8 cellular contexts compared by ENCODE assay signal in the genomic region with DNA sequence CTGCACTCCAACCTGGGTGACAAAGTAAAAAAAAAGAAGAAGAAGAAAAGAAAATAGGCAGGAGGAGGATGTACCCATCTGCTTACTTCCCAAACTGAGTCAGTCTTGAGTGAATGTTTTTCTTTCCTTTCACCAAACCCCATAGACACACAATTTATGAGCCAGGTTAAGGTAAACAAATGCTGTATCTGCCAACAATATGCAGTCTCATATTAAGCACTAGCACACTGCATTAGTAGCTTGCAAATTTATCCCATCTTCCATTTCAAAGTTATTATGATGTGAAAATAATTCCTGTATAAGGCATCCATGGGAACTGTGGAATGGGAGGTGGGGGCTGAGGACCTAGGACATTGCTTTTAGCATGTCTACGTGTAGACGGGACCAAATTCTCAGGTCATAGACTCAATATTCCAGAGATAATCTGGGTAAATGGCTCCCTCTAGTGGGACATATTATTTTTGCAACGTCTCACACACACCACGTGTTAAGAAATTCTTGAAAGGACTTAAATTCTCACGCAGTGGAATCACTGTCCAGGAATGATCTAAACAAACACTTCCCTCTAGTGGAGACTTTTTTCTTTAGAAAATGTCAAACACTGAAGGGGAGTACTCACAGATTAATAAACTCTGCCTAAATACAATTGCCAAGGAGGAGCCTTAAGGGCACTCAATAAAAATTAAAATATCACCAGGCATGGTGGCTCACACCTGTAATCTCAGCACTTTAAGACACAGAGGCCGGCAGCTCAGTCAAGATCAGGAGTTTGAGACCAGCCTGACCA. TPM values are rescaled to one million over a fixed set of nuclear protein-coding genes. Genes with fewer than 3 reads are reported as not detected.
A peak's percentile ranks its signal among the peaks of the same experiment; 100 is the strongest.
DNase-seq lines count a peak whose midpoint lies in the region; ATAC-seq and TF ChIP-seq lines count a peak whose summit lies in the region.

No MANE protein-coding gene starts in this region.

- no peak overlapping the region for H3K4me3 ChIP-seq in esophagus muscularis mucosa

- H3K9me3 ChIP-seq in esophagus muscularis mucosa = peaks cover 0 to 13% (median 6%) of the 10 kb centered on the region in 4 donors

- peaks cover 0 to 19% (median 5%) of the 10 kb centered on the region in 3 donors for H3K36me3 Mint-ChIP-seq in naive thymus-derived CD8-positive, alpha-beta T cell

- H3K27ac ChIP-seq in VCaP (no peak overlapping the region), esophagus muscularis mucosa (replicated peaks in 1 of 4) (no peak overlapping the region)

- peaks cover 17 to 54% (median 31%) of the 10 kb centered on the region in 5 donors for H3K27me3 Mint-ChIP-seq in naive thymus-derived CD8-positive, alpha-beta T cell

- intact Hi-C loops in esophagus muscularis mucosa (cut with DNase I) = loop anchor here (2.0 kb wide), 1 partner anchor 431 kb away; no protein-coding TSS in a partner anchor

- WGBS in esophagus muscularis mucosa = 5% methylated on average over 6 of the region's 6 CpGs

- no peak for TF ChIP-seq POLR2A in esophagus muscularis mucosa (IDR thresholded peaks at IDR 0.05; ENCODE audit: low read depth)

- H3K4me3 Mint-ChIP-seq in naive thymus-derived CD8-positive, alpha-beta T cell = no peak overlapping the region

- peaks cover 0 to 8% (median 4%) of the 10 kb centered on the region in 4 donors for H3K4me1 ChIP-seq in esophagus muscularis mucosa

- POLR2A ChIA-PET in naive thymus-derived CD8-positive, alpha-beta T cell (lab: Charles Lee) = no interaction called here

- peaks cover 12 to 33% (median 19%) of the 10 kb centered on the region in 9 donors for H3K9me3 Mint-ChIP-seq in naive thymus-derived CD8-positive, alpha-beta T cell

- DNase-seq in EH (ENCODE audit: low read depth) (peak; percentile 93), NCI-H226 (peak; percentile 85), esophagus muscularis mucosa (ENCODE audit: extremely low spot score) (no peak), cortex of kidney (lab: John Stamatoyannopoulos, UW) (no peak)
- peak in 9 of 10 donors; percentile 13 to 79 (median 58) for DNase-seq in naive thymus-derived CD8-positive, alpha-beta T cell

- H3K36me3 ChIP-seq in esophagus muscularis mucosa = no peaks in the 10 kb centered on the region

- H3K27ac Mint-ChIP-seq in naive thymus-derived CD8-positive, alpha-beta T cell = no peak overlapping the region

- no peak for TF ChIP-seq EP300 in esophagus muscularis mucosa (IDR thresholded peaks at IDR 0.05)

- ATAC-seq in GM19455 (IDR thresholded peaks at IDR 0.05; ENCODE audit: unreplicated experiment) (peak; percentile 84), HG03439 (IDR thresholded peaks at IDR 0.05; ENCODE audit: unreplicated experiment) (peak; percentile 86)
- peak; percentile 96 to 97 for ATAC-seq in naive thymus-derived CD8-positive, alpha-beta T cell

- no peaks in the 10 kb centered on the region for H3K27me3 ChIP-seq in esophagus muscularis mucosa

- H3K4me1 Mint-ChIP-seq in naive thymus-derived CD8-positive, alpha-beta T cell = peaks cover 0 to 2% (median under 1%) of the 10 kb centered on the region in 4 donors

- TF ChIP-seq CTCF in VCaP (conservative IDR thresholded peaks at IDR 0.05) = peak; percentile 93
- TF ChIP-seq CTCF in esophagus muscularis mucosa (IDR thresholded peaks at IDR 0.05) = peak; percentile 85 to 87 (median 87)

RNA-seq across cellular contexts. Expression of a gene that starts 17.1 kb away (rescaled TPM):
- total RNA-seq in esophagus muscularis mucosa = not detected
- not detected for total RNA-seq in naive thymus-derived CD8-positive, alpha-beta T cell
- not detected for polyA plus RNA-seq in naive thymus-derived CD8-positive, alpha-beta T cell

RNA-seq across cellular contexts. Expression of a gene that starts 47.3 kb away (rescaled TPM):
- not detected for total RNA-seq in esophagus muscularis mucosa
- total RNA-seq in naive thymus-derived CD8-positive, alpha-beta T cell = not detected
- not detected for polyA plus RNA-seq in naive thymus-derived CD8-positive, alpha-beta T cell

Comparison
In these comparisons a context has a peak if more than half of its experiments do, and no peak if none do; other contexts are left out.
1. DNase-seq: peak in EH (single experiment), NCI-H226 (single experiment) and naive thymus-derived CD8-positive, alpha-beta T cell (9 of 10); none in esophagus muscularis mucosa (single experiment) and cortex of kidney (single experiment).
2. Peak in every context shown above with its lines, with median percentiles within 50 percentile points of each other: ATAC-seq.